15 cellular contexts compared by ENCODE assay signal in genomic region chr5:9337908-9338307, GRCh38.
DNase-seq lines count a peak whose midpoint lies in the region; ATAC-seq and TF ChIP-seq lines count a peak whose summit lies in the region.
"Had no signal": no experiment of that assay in that cellular context is flagged by ENCODE, and none has a peak within 500 bp of the region (broad histone marks: within the 10 kb centered on the region; RNA-seq: fewer than 3 reads in every experiment).

No MANE protein-coding gene starts in this region.

- ATAC-seq in HG03135 (IDR thresholded peaks at IDR 0.05; ENCODE audit: unreplicated experiment): no peak
- no peak for ATAC-seq in GM19351 (IDR thresholded peaks at IDR 0.05; ENCODE audit: unreplicated experiment)
- ATAC-seq: left lung; stimulated activated naive B cell treated with anti-CD40 and anti-IgM and Interleukin-4, amounts not matched to agents 10 μg/mL and 1 μg/mL and 100 μg/mL, for 72 hours had no signal

- DNase-seq in HFF-Myc (ENCODE audit: extremely low read depth, low read depth) (peak; percentile 90), astrocyte of the spinal cord (ENCODE audit: low read depth, low spot score) (peak; percentile 83), foreskin melanocyte (peak; percentile 84), substantia nigra (lab: John Stamatoyannopoulos, UW) (peak in 16 of 49 donors; percentile 3 to 37 (median 15)), NCI-H524 treated with DMSO at 0.1 percent for 48 hours (lab: John Stamatoyannopoulos, UW) (no peak)
- DNase-seq: activated CD4-positive, alpha-beta T cell treated with anti-CD3 and anti-CD28 coated beads for 48 hours; central memory CD4-positive, alpha-beta T cell; DMS153; left lung; NCI-H1694 treated with DMSO at 0.1 percent for 48 hours; stimulated activated naive B cell treated with anti-CD40 and anti-IgM and Interleukin-4, amounts not matched to agents 10 μg/mL and 1 μg/mL and 100 μg/mL, for 72 hours; T-helper 1 cell had no signal

- no peak for TF ChIP-seq CTCF in HFF-Myc (IDR thresholded peaks at IDR 0.05; ENCODE audit: low read depth, low read length, missing control alignments)
- no peak for TF ChIP-seq CTCF in astrocyte of the spinal cord (IDR thresholded peaks at IDR 0.05; ENCODE audit: low read depth, low read length)

- in situ Hi-C loops in astrocyte of the spinal cord (cut with HindIII; ENCODE audit: low sequenced_read_pairs): no loop called here

- peak overlapping the region; percentile 54 for H3K27ac ChIP-seq in substantia nigra (ENCODE audit: low read depth, low read length, poor library complexity, severe bottlenecking)
- H3K27ac ChIP-seq: left lung, neutrophil had no signal

- no peak overlapping the region for H3K4me3 ChIP-seq in HFF-Myc (replicated peaks; ENCODE audit: low read depth, low read length)
- H3K4me3 ChIP-seq in astrocyte of the spinal cord (ENCODE audit: low read depth, low read length): no peak overlapping the region
- H3K4me3 ChIP-seq: left lung had no signal
